ENCODE assay signal across 10 cellular contexts in genomic region chr6:128478230-128479047, GRCh38. TPM values are rescaled to one million over a fixed set of nuclear protein-coding genes. Genes with fewer than 3 reads are reported as not detected.
A peak's percentile ranks its signal among the peaks of the same experiment; 100 is the strongest.
DNase-seq lines count a peak whose midpoint lies in the region; ATAC-seq and TF ChIP-seq lines count a peak whose summit lies in the region.
"Had no signal": no experiment of that assay in that cellular context is flagged by ENCODE, and none has a peak within 500 bp of the region (broad histone marks: within the 10 kb centered on the region; RNA-seq: fewer than 3 reads in every experiment).

No MANE protein-coding gene starts in this region.

- no peaks in the 10 kb centered on the region for H3K36me3 ChIP-seq in CD8-positive, alpha-beta T cell (ENCODE audit: insufficient read depth, low read length)
- no peaks in the 10 kb centered on the region for H3K36me3 ChIP-seq in endocrine pancreas (ENCODE audit: control insufficient read depth, insufficient read depth, low read length)

- no peaks in the 10 kb centered on the region for H3K27me3 ChIP-seq in CD8-positive, alpha-beta T cell (ENCODE audit: insufficient read depth, low read length)
- no peaks in the 10 kb centered on the region for H3K27me3 ChIP-seq in endocrine pancreas (ENCODE audit: control insufficient read depth, insufficient read depth, low read length)

- H3K27ac ChIP-seq in CD8-positive, alpha-beta T cell (ENCODE audit: low read depth, low read length): no peak overlapping the region

- no peaks in the 10 kb centered on the region for H3K9me3 ChIP-seq in CD8-positive, alpha-beta T cell (ENCODE audit: low read length)
- no peaks in the 10 kb centered on the region for H3K9me3 ChIP-seq in endocrine pancreas (ENCODE audit: control insufficient read depth, low read length)

- H3K36me3 Mint-ChIP-seq in CD8-positive, alpha-beta T cell: no peaks in the 10 kb centered on the region
- H3K36me3 Mint-ChIP-seq in osteocyte (ENCODE audit: unreplicated experiment): no peaks in the 10 kb centered on the region

- peak overlapping the region; percentile 48 for H3K4me3 ChIP-seq in CD8-positive, alpha-beta T cell (ENCODE audit: low read depth, low read length)
- peak overlapping the region; percentile 79 for H3K4me3 ChIP-seq in endocrine pancreas (ENCODE audit: control insufficient read depth, insufficient read depth, low read length)

- H3K4me3 Mint-ChIP-seq in CD8-positive, alpha-beta T cell: peak overlapping the region; percentile 82
- H3K4me3 Mint-ChIP-seq in osteocyte (ENCODE audit: unreplicated experiment): peak overlapping the region; percentile 63
- H3K4me3 Mint-ChIP-seq: nephron had no signal

- DNase-seq in CD8-positive, alpha-beta T cell: no peak
- peak; percentile 26 for DNase-seq in LoVo (ENCODE audit: low spot score)
- no peak for DNase-seq in osteocyte (ENCODE audit: extremely low spot score, unreplicated experiment)
- DNase-seq in stimulated activated CD4-positive, alpha-beta T cell treated with anti-CD3 and anti-CD28 coated beads, Interleukin-4, amount 100 ng/mL, for 1 hour: no peak
- no peak for DNase-seq in activated CD4-positive, CD25-positive, alpha-beta regulatory T cell (lab: John Stamatoyannopoulos, UW)
- DNase-seq in NCI-H446 treated with DMSO at 0.1 percent for 48 hours (lab: John Stamatoyannopoulos, UW): no peak
- DNase-seq in SHP77 treated with DMSO at 0.1 percent for 48 hours (lab: John Stamatoyannopoulos, UW): no peak
- DNase-seq: NCI-H1417 had no signal

- intact Hi-C loops in CD8-positive, alpha-beta T cell (cut with DNase I, micrococcal nuclease): no loop called here

- peaks cover 12% of the 10 kb centered on the region for H3K4me1 ChIP-seq in CD8-positive, alpha-beta T cell (ENCODE audit: insufficient read depth, low read length)
- peaks cover 8% of the 10 kb centered on the region for H3K4me1 ChIP-seq in endocrine pancreas (ENCODE audit: control insufficient read depth, insufficient read depth, low read length)

- no peaks in the 10 kb centered on the region for H3K9me3 Mint-ChIP-seq in CD8-positive, alpha-beta T cell
- H3K9me3 Mint-ChIP-seq in osteocyte (ENCODE audit: unreplicated experiment): no peaks in the 10 kb centered on the region
- H3K9me3 Mint-ChIP-seq: nephron had no signal

- POLR2A ChIA-PET in CD8-positive, alpha-beta T cell (lab: Charles Lee): no interaction called here

- CTCF ChIA-PET in CD8-positive, alpha-beta T cell (lab: Charles Lee): no interaction called here

- peaks cover under 1% of the 10 kb centered on the region for H3K27me3 Mint-ChIP-seq in CD8-positive, alpha-beta T cell (ENCODE audit: low read depth)
- no peaks in the 10 kb centered on the region for H3K27me3 Mint-ChIP-seq in osteocyte (ENCODE audit: unreplicated experiment)

- H3K27ac Mint-ChIP-seq in CD8-positive, alpha-beta T cell: peak overlapping the region; percentile 67
- peak overlapping the region; percentile 62 for H3K27ac Mint-ChIP-seq in osteocyte (ENCODE audit: unreplicated experiment)

- TF ChIP-seq CTCF in CD8-positive, alpha-beta T cell (IDR thresholded peaks at IDR 0.05): no peak
- TF ChIP-seq CTCF in osteocyte (IDR thresholded peaks at IDR 0.05): no peak

- H3K9ac ChIP-seq in endocrine pancreas (ENCODE audit: control insufficient read depth, insufficient read depth, low read length): no peak overlapping the region

- H3K4me1 Mint-ChIP-seq in CD8-positive, alpha-beta T cell (ENCODE audit: low read depth): peaks cover 22% of the 10 kb centered on the region
- H3K4me1 Mint-ChIP-seq in osteocyte (ENCODE audit: unreplicated experiment): peaks cover 63% of the 10 kb centered on the region
- H3K4me1 Mint-ChIP-seq: nephron had no signal

- peak; percentile 36 for ATAC-seq in CD8-positive, alpha-beta T cell

RNA-seq across cellular contexts. Expression of gene PTPRK, which starts 42.0 kb away (rescaled TPM):
- 10 to 100 TPM; 17.2 to 18.6 TPM for total RNA-seq in CD8-positive, alpha-beta T cell
- 130 and 131 TPM in 2 replicates for total RNA-seq in osteocyte
